19 cellular contexts compared by ENCODE assay signal in genomic region chr13:57644106-57644505, GRCh38. TPM values are rescaled to one million over a fixed set of nuclear protein-coding genes. Genes with fewer than 3 reads are reported as not detected.
DNase-seq lines count a peak whose midpoint lies in the region; ATAC-seq, FAIRE-seq and TF ChIP-seq lines count a peak whose summit lies in the region.
"Had no signal": no experiment of that assay in that cellular context is flagged by ENCODE, and none has a peak within 500 bp of the region (broad histone marks: within the 10 kb centered on the region; RNA-seq: fewer than 3 reads in every experiment).

No MANE protein-coding gene starts in this region.

- H3K27me3 ChIP-seq in right cardiac atrium (ENCODE audit: control insufficient read depth, insufficient read depth) (no peaks in the 10 kb centered on the region), lower lobe of right lung (ENCODE audit: low read depth) (no peaks in the 10 kb centered on the region), colonic mucosa (no peaks in the 10 kb centered on the region), PC-3 (ENCODE audit: low read length) (no peaks in the 10 kb centered on the region), HepG2 (ENCODE audit: control insufficient read depth in 1 of 2, insufficient read depth in 2 of 2, low read length in 2 of 2) (no peaks in the 10 kb centered on the region)
- H3K27me3 ChIP-seq: BE2C had no signal

- H2AFZ ChIP-seq in PC-3 (ENCODE audit: low read length) (no peak overlapping the region), HepG2 (ENCODE audit: low read length) (no peak overlapping the region)

- H3F3A ChIP-seq in PC-3 (ENCODE audit: low read length, unreplicated experiment) = no peaks in the 10 kb centered on the region

- TF ChIP-seq POLR2A in HepG2 (IDR thresholded peaks at IDR 0.05; ENCODE audit: insufficient read depth in 1 of 2, low read depth in 2 of 2, low read length in 2 of 2) = no peak

- H3K4me1 ChIP-seq in right cardiac atrium (ENCODE audit: control insufficient read depth, insufficient read depth, low read length) (no peaks in the 10 kb centered on the region), lower lobe of right lung (no peaks in the 10 kb centered on the region), colonic mucosa (no peaks in the 10 kb centered on the region), PC-3 (ENCODE audit: insufficient read depth, low read length) (no peaks in the 10 kb centered on the region), HepG2 (ENCODE audit: insufficient read depth, low read length) (no peaks in the 10 kb centered on the region)
- H3K4me1 ChIP-seq: A549, BE2C, Caco-2 had no signal

- 69% methylated on average over 3 of the region's 3 CpGs for WGBS in right cardiac atrium
- WGBS in HepG2 (ENCODE audit: low lambda C conversion rate) = 1% methylated on average over 3 of the region's 3 CpGs

- CTCF ChIA-PET in PC-3 (lab: Charles Lee) = no interaction called here
- CTCF ChIA-PET in HepG2 (lab: Yijun Ruan, JAX; ENCODE audit: low intra/inter-chr PET ratio, low total read pairs) = no interaction called here

- no peaks in the 10 kb centered on the region for H3K79me2 ChIP-seq in PC-3 (ENCODE audit: low read length)
- no peaks in the 10 kb centered on the region for H3K79me2 ChIP-seq in HepG2 (ENCODE audit: insufficient read depth, low read length)

- BruUV-seq in PC-3 (replicated peaks; lab: Mats Ljungman, UMichigan) (no TSS peak), HepG2 (replicated peaks; lab: Mats Ljungman, UMichigan) (no TSS peak)

- H3K4me2 ChIP-seq in PC-3 (ENCODE audit: low read length) (no peak overlapping the region), HepG2 (ENCODE audit: low read depth, low read length) (no peak overlapping the region)
- H3K4me2 ChIP-seq: A549 had no signal

- H3K36me3 ChIP-seq in lower lobe of right lung = no peaks in the 10 kb centered on the region
- no peaks in the 10 kb centered on the region for H3K36me3 ChIP-seq in colonic mucosa
- no peaks in the 10 kb centered on the region for H3K36me3 ChIP-seq in PC-3 (ENCODE audit: low read depth, low read length)
- no peaks in the 10 kb centered on the region for H3K36me3 ChIP-seq in HepG2 (replicated peaks in 1 of 2; ENCODE audit: control insufficient read depth in 1 of 2, insufficient read depth in 2 of 2, low read length in 2 of 2)
- H3K36me3 ChIP-seq: BE2C had no signal

- FAIRE-seq in HepG2 (lab: Jason Lieb, UNC) = no peak
- FAIRE-seq: A549, GM19239, HTR-8/SVneo had no signal

- intact Hi-C loops in right cardiac atrium (cut with DNase I) = no loop called here
- intact Hi-C loops in cardiac septum (cut with DNase I) = no loop called here
- intact Hi-C loops in lower lobe of right lung (cut with DNase I) = no loop called here
- intact Hi-C loops in colonic mucosa (cut with DNase I) = no loop called here
- intact Hi-C loops in PC-3 (cut with micrococcal nuclease) = no loop called here
- intact Hi-C loops in HepG2 (cut with micrococcal nuclease; ENCODE audit: unreplicated experiment) = no loop called here

- TF ChIP-seq CTCF in lower lobe of right lung (IDR thresholded peaks at IDR 0.05) (no peak), colonic mucosa (IDR thresholded peaks at IDR 0.05) (no peak), PC-3 (conservative IDR thresholded peaks at IDR 0.05; ENCODE audit: low read depth, low read length) (no peak), HepG2 (CRISPR knock-in tag; IDR thresholded peaks at IDR 0.05) (no peak)

- DNase-seq in right cardiac atrium (no peak), cardiac septum (ENCODE audit: low spot score) (no peak), caudate nucleus (lab: John Stamatoyannopoulos, UW) (no peak), lower lobe of right lung (no peak), colonic mucosa (no peak), PC-3 (no peak), HepG2 (ENCODE audit: low spot score) (no peak)
- DNase-seq: BE2C; Caco-2; CD8-positive, alpha-beta T cell; DND-41; GF-D8; GOT3; H9 had no signal

- no peaks in the 10 kb centered on the region for H4K20me1 ChIP-seq in PC-3 (ENCODE audit: low read length)
- no peaks in the 10 kb centered on the region for H4K20me1 ChIP-seq in HepG2 (ENCODE audit: insufficient read depth, low read length)

- H3K9me3 ChIP-seq in right cardiac atrium (ENCODE audit: control insufficient read depth, low read length) (no peaks in the 10 kb centered on the region), lower lobe of right lung (no peaks in the 10 kb centered on the region), colonic mucosa (no peaks in the 10 kb centered on the region), PC-3 (ENCODE audit: low read length) (no peaks in the 10 kb centered on the region), HepG2 (ENCODE audit: low read length) (no peaks in the 10 kb centered on the region)
- H3K9me3 ChIP-seq: A549, BE2C, Caco-2 had no signal

- TF ChIP-seq EP300 in HepG2 (IDR thresholded peaks at IDR 0.05; ENCODE audit: low read depth in 2 of 2, low read length in 2 of 2) = no peak
- TF ChIP-seq EP300 in HepG2 (CRISPR knock-in tag; IDR thresholded peaks at IDR 0.05; ENCODE audit: borderline replicate concordance) = no peak

- H3K4me3 ChIP-seq in right cardiac atrium (ENCODE audit: low read length) (peak overlapping the region; percentile 25), lower lobe of right lung (peak overlapping the region; percentile 1), colonic mucosa (no peak overlapping the region), PC-3 (ENCODE audit: low read length) (no peak overlapping the region), HepG2 (replicated peaks in 1 of 3; ENCODE audit: insufficient read depth in 1 of 3, low read depth in 2 of 3, low read length in 3 of 3) (no peak overlapping the region)
- H3K4me3 ChIP-seq: A549 had no signal

- TF ChIP-seq RAD21 in HepG2 (CRISPR knock-in tag; IDR thresholded peaks at IDR 0.05) = no peak

- no peaks in the 10 kb centered on the region for H3K9me2 ChIP-seq in PC-3 (replicated peaks; ENCODE audit: low read length)

- no peak overlapping the region for H3K27ac ChIP-seq in right cardiac atrium (ENCODE audit: low read length)
- H3K27ac ChIP-seq in caudate nucleus (ENCODE audit: low read depth, low read length) = peak overlapping the region; percentile 73
- no peak overlapping the region for H3K27ac ChIP-seq in lower lobe of right lung
- no peak overlapping the region for H3K27ac ChIP-seq in colonic mucosa
- no peak overlapping the region for H3K27ac ChIP-seq in PC-3 (ENCODE audit: low read length)
- H3K27ac ChIP-seq in HepG2 (ENCODE audit: extremely low read length, insufficient read depth, low read length) = no peak overlapping the region
- H3K27ac ChIP-seq: A549, C4-2B had no signal

- ATAC-seq in right cardiac atrium (peak in 1 of 2 donors; percentile 60), lower lobe of right lung (no peak), PC-3 (no peak), HepG2 (no peak)
- ATAC-seq: A549; CD8-positive, alpha-beta T cell had no signal

- POLR2A ChIA-PET in PC-3 (lab: Charles Lee; ENCODE audit: unreplicated experiment) (no interaction called here), HepG2 (lab: Yijun Ruan, JAX) (no interaction called here)

- in situ Hi-C loops in HepG2 (cut with HindIII; ENCODE audit: extremely low pct_ligation_motif_present, low pct_unique_long_range_greater_than_20kb) = no loop called here

- no peak overlapping the region for H3K9ac ChIP-seq in colonic mucosa (ENCODE audit: low read depth in 2 of 2, low read length in 2 of 2)
- no peak overlapping the region for H3K9ac ChIP-seq in PC-3 (ENCODE audit: low read length)
- H3K9ac ChIP-seq in HepG2 (ENCODE audit: insufficient read depth, low read depth, low read length) = no peak overlapping the region

TF ChIP-seq in HepG2, 621 proteins besides CTCF, POLR2A, EP300 and RAD21 (continues in another document):
- TF ChIP-seq ZNF841 (CRISPR knock-in tag; IDR thresholded peaks at IDR 0.05; ENCODE audit: borderline replicate concordance) = no peak
- TF ChIP-seq ETV5 (CRISPR knock-in tag; IDR thresholded peaks at IDR 0.05; ENCODE audit: borderline replicate concordance) = no peak
- no peak for TF ChIP-seq AGO1 (IDR thresholded peaks at IDR 0.05; ENCODE audit: low read depth, low read length, poor library complexity, severe bottlenecking)
- no peak for TF ChIP-seq PPARG (CRISPR knock-in tag; conservative IDR thresholded peaks at IDR 0.05)
- no peak for TF ChIP-seq BHLHE40 (IDR thresholded peaks at IDR 0.05; ENCODE audit: low read length)
- TF ChIP-seq MEIS1 (CRISPR knock-in tag; IDR thresholded peaks at IDR 0.05; ENCODE audit: borderline replicate concordance) = no peak
- no peak for TF ChIP-seq ARNT (IDR thresholded peaks at IDR 0.05)
- no peak for TF ChIP-seq CEBPB (IDR thresholded peaks at IDR 0.05; ENCODE audit: borderline replicate concordance, low read depth, low read length)
- TF ChIP-seq MED8 (CRISPR knock-in tag; IDR thresholded peaks at IDR 0.05; ENCODE audit: insufficient replicate concordance) = no peak
- TF ChIP-seq WIZ (CRISPR knock-in tag; IDR thresholded peaks at IDR 0.05) = no peak

RNA-seq across cellular contexts. Expression of gene PCDH17, which starts 12.6 kb away (rescaled TPM):
- 1 to 10 TPM; 4.2 to 6.0 (median 5.4) TPM for total RNA-seq in right cardiac atrium
- polyA plus RNA-seq in right cardiac atrium = 1.3 TPM
- total RNA-seq in cardiac septum = 7.3 TPM
- 40.9 TPM for total RNA-seq in lower lobe of right lung
- total RNA-seq in colonic mucosa = 1 to 10 TPM; 2.1 to 2.4 TPM
- total RNA-seq in PC-3 (2014; rRNA removed) = 0.11 TPM in 1 of 2 replicates, not detected in the other
- not detected in 2 replicates for total RNA-seq in HepG2 (2016; rRNA removed; fragmentation: Illumina TruSeq; extraction: Trizol)
- not detected in 2 replicates for total RNA-seq in HepG2 (2016; cell fraction: cytosol; rRNA removed; fragmentation: Illumina TruSeq; extraction: Trizol; ENCODE audit: low read depth)
- not detected in 2 replicates for total RNA-seq in HepG2 (2016; cell fraction: insoluble cytoplasmic fraction; rRNA removed; fragmentation: Illumina TruSeq; extraction: Trizol)
- total RNA-seq in HepG2 (2016; cell fraction: membrane; rRNA removed; fragmentation: Illumina TruSeq; extraction: Trizol) = not detected in 2 replicates
- not detected in 2 replicates for total RNA-seq in HepG2 (2016; cell fraction: nucleus; rRNA removed; fragmentation: Illumina TruSeq; extraction: Trizol)
- not detected in 2 replicates for polyA plus RNA-seq in HepG2 (2011; rRNA removed)
- polyA plus RNA-seq in HepG2 (2011; cell fraction: cytosol; rRNA removed) = not detected in 2 replicates
- polyA plus RNA-seq in HepG2 (2011; cell fraction: nucleus; rRNA removed) = not detected in 2 replicates
- polyA plus RNA-seq in HepG2 (2012) = 0.01 TPM in 1 of 2 replicates, not detected in the other
- polyA plus RNA-seq in HepG2 (2016; cell fraction: cytosol; fragmentation: Illumina TruSeq; extraction: Trizol; ENCODE audit: low read depth) = not detected in 2 replicates
- not detected in 2 replicates for polyA plus RNA-seq in HepG2 (2016; cell fraction: insoluble cytoplasmic fraction; fragmentation: Illumina TruSeq; extraction: Trizol; ENCODE audit: low read depth)
- not detected in 2 replicates for polyA plus RNA-seq in HepG2 (2016; cell fraction: membrane; fragmentation: Illumina TruSeq; extraction: Trizol; ENCODE audit: low read depth)
- polyA plus RNA-seq in HepG2 (2016; cell fraction: nucleus; fragmentation: Illumina TruSeq; extraction: Trizol; ENCODE audit: insufficient read depth, low read depth) = not detected in 2 replicates
- polyA minus RNA-seq in HepG2 (2011; rRNA and poly(A)+ RNA removed; ENCODE audit: low replicate concordance) = 0.72 TPM in 1 of 2 replicates, not detected in the other
- not detected in 2 replicates for polyA minus RNA-seq in HepG2 (2011; cell fraction: cytosol; rRNA and poly(A)+ RNA removed)
- polyA minus RNA-seq in HepG2 (2011; cell fraction: nucleus; rRNA and poly(A)+ RNA removed) = not detected in 2 replicates
- total RNA-seq: Caco-2; CD8-positive, alpha-beta T cell had no signal
- polyA plus RNA-seq: AG04450 had no signal

Comparison
In these comparisons a context has a peak if more than half of its experiments do, and no peak if none do; other contexts are left out.
1. H3K4me3 ChIP-seq: peak in right cardiac atrium (single experiment) and lower lobe of right lung (single experiment); none in colonic mucosa (single experiment), PC-3 (single experiment) and HepG2 (0 of 3).